In the genomic region with DNA sequence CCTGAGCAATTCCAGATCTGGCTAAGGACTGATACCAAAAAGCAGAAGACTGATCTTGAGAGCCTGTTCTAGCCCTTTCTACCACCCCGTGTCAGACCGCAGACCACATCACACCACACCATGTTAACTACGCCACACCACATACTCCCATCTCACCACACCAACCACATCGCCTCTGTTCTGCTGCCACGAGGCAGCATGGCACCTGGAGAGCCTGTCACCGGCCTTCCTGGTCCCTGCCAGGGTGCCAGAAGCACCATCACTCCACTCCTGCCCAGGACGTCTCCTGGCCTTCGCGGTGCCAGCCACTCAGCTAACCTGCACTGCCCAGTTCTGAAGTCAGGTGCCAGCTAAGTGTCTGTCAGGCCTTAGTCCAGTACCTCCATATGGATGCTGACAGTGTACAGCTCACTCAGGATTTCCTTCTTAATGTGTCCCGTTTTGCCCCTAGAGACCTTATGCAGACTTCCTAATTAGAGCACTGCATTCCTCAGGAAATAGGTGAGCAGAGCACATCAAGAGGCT, we compare ENCODE assay signal across 8 cellular contexts. TPM values are rescaled to one million over a fixed set of nuclear protein-coding genes. Genes with fewer than 3 reads are reported as not detected.
DNase-seq lines count a peak whose midpoint lies in the region; ATAC-seq, FAIRE-seq and TF ChIP-seq lines count a peak whose summit lies in the region.

No MANE protein-coding gene starts in this region.

- no peaks in the 10 kb centered on the region for H3K36me3 ChIP-seq in endothelial cell of umbilical vein (ENCODE audit: control insufficient read depth in 2 of 2, extremely low read depth in 1 of 2, insufficient read depth in 2 of 2, low read length in 2 of 2)

- H3K79me2 ChIP-seq in endothelial cell of umbilical vein (ENCODE audit: control insufficient read depth, insufficient read depth, low read length): no peaks in the 10 kb centered on the region

- no peak for FAIRE-seq in endothelial cell of umbilical vein (lab: Jason Lieb, UNC)

- H3K4me1 Mint-ChIP-seq in activated CD4-positive, alpha-beta T cell treated with anti-CD3 and anti-CD28 coated beads, Interleukin-2, amount 10 ng/mL, durations not matched to agents 24 days and 14 days: peaks cover 14% of the 10 kb centered on the region

- H3K27me3 Mint-ChIP-seq in activated CD4-positive, alpha-beta T cell treated with anti-CD3 and anti-CD28 coated beads, Interleukin-2, amount 10 ng/mL, durations not matched to agents 24 days and 14 days: peaks cover 8% of the 10 kb centered on the region

- H3K9me3 Mint-ChIP-seq in activated CD4-positive, alpha-beta T cell treated with anti-CD3 and anti-CD28 coated beads, Interleukin-2, amount 10 ng/mL, durations not matched to agents 24 days and 14 days: no peaks in the 10 kb centered on the region

- H3K9me3 ChIP-seq in endothelial cell of umbilical vein (replicated peaks; ENCODE audit: control insufficient read depth, insufficient read depth, low read length): no peaks in the 10 kb centered on the region

- peak overlapping the region; percentile 34 for H3K4me3 Mint-ChIP-seq in activated CD4-positive, alpha-beta T cell treated with anti-CD3 and anti-CD28 coated beads, Interleukin-2, amount 10 ng/mL, durations not matched to agents 24 days and 14 days

- intact Hi-C loops in activated CD4-positive, alpha-beta T cell treated with anti-CD3 and anti-CD28 coated beads, Interleukin-2, amount 10 ng/mL, durations not matched to agents 24 days and 14 days (cut with micrococcal nuclease): no loop called here
- intact Hi-C loops in endothelial cell of umbilical vein (cut with micrococcal nuclease): loop anchor here (1.0 to 2.0 kb wide), 5 partner anchors 16 to 54 kb away; no protein-coding TSS in a partner anchor

- peaks cover 26% of the 10 kb centered on the region for H3K36me3 Mint-ChIP-seq in activated CD4-positive, alpha-beta T cell treated with anti-CD3 and anti-CD28 coated beads, Interleukin-2, amount 10 ng/mL, durations not matched to agents 24 days and 14 days (ENCODE audit: low read depth)

- H3K27ac ChIP-seq in endothelial cell of umbilical vein (ENCODE audit: insufficient read depth, low read depth, low read length): peak overlapping the region; percentile 72

- peaks cover 27% of the 10 kb centered on the region for H3K4me1 ChIP-seq in endothelial cell of umbilical vein (ENCODE audit: control insufficient read depth, extremely low read depth, insufficient read depth, low read length)

- peak overlapping the region; percentile 46 for H3K4me2 ChIP-seq in endothelial cell of umbilical vein (ENCODE audit: insufficient read depth, low read length)

- peak; percentile 87 for DNase-seq in activated CD4-positive, alpha-beta T cell treated with anti-CD3 and anti-CD28 coated beads, Interleukin-2, amount 10 ng/mL, durations not matched to agents 24 days and 14 days
- DNase-seq in endothelial cell of umbilical vein (ENCODE audit: low read depth, low spot score) (no peak), SHP77 treated with DMSO at 0.1 percent for 48 hours (lab: John Stamatoyannopoulos, UW) (no peak), T1000 (lab: John Stamatoyannopoulos, UW) (no peak), NCI-H748 treated with DMSO at 0.1 percent for 48 hours (lab: John Stamatoyannopoulos, UW) (no peak), NCI-H774 (lab: John Stamatoyannopoulos, UW) (no peak)
- peak; percentile 46 for DNase-seq in stimulated activated CD8-positive, alpha-beta memory T cell treated with anti-CD3 and anti-CD28 coated beads, Interleukin-12 subunit alpha, Interleukin-12 subunit beta, amount 100 ng/mL, for 1 hour (ENCODE audit: low read depth)

- H3K27me3 ChIP-seq in endothelial cell of umbilical vein (ENCODE audit: control insufficient read depth in 2 of 2, insufficient read depth in 2 of 2, low read length in 2 of 2): no peaks in the 10 kb centered on the region

- TF ChIP-seq POLR2A in endothelial cell of umbilical vein (IDR thresholded peaks at IDR 0.05; ENCODE audit: low read depth, low read length): no peak

- TSS peak; percentile 35 for BruUV-seq in endothelial cell of umbilical vein (replicated peaks; lab: Mats Ljungman, UMichigan)

- CTCF ChIA-PET in endothelial cell of umbilical vein (lab: Charles Lee): interaction anchor here (1.0 to 3.0 kb wide), 6 partner anchors 8 to 114 kb away, joined by 4 to 9 read pairs (median 7); no protein-coding TSS in a partner anchor

- TF ChIP-seq CTCF in endothelial cell of umbilical vein (IDR thresholded peaks at IDR 0.05; ENCODE audit: extremely low read depth in 1 of 2, insufficient read depth in 1 of 2, low read depth in 1 of 2, low read length in 2 of 2): no peak

- H2AFZ ChIP-seq in endothelial cell of umbilical vein (ENCODE audit: low read depth, low read length): no peak overlapping the region

- POLR2A ChIA-PET in endothelial cell of umbilical vein (lab: Charles Lee): no interaction called here

- no peak overlapping the region for H3K4me3 ChIP-seq in endothelial cell of umbilical vein (replicated peaks in 1 of 3; ENCODE audit: insufficient read depth in 1 of 3, low read depth in 1 of 3, low read length in 3 of 3)

- peak overlapping the region; percentile 59 for H3K27ac Mint-ChIP-seq in activated CD4-positive, alpha-beta T cell treated with anti-CD3 and anti-CD28 coated beads, Interleukin-2, amount 10 ng/mL, durations not matched to agents 24 days and 14 days

- no peaks in the 10 kb centered on the region for H4K20me1 ChIP-seq in endothelial cell of umbilical vein (replicated peaks; ENCODE audit: control insufficient read depth, extremely low read depth, insufficient read depth, low read length)

- peak overlapping the region; percentile 17 for H3K9ac ChIP-seq in endothelial cell of umbilical vein (replicated peaks; ENCODE audit: extremely low read depth, insufficient read depth, low read length)

- ATAC-seq in GM21786 (IDR thresholded peaks at IDR 0.05; ENCODE audit: unreplicated experiment): peak; percentile 73

- dilution Hi-C loops in endothelial cell of umbilical vein (cut with MboI; ENCODE audit: extremely low pct_ligation_motif_present, low sequenced_read_pairs): no loop called here

- H3K9me1 ChIP-seq in endothelial cell of umbilical vein (replicated peaks; ENCODE audit: control insufficient read depth, extremely low read depth, insufficient read depth, low read length): no peaks in the 10 kb centered on the region

TF ChIP-seq in endothelial cell of umbilical vein, 7 proteins besides CTCF, POLR2A, EP300 and RAD21:
- TF ChIP-seq, protein P1, sequence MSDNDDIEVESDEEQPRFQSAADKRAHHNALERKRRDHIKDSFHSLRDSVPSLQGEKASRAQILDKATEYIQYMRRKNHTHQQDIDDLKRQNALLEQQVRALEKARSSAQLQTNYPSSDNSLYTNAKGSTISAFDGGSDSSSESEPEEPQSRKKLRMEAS (IDR thresholded peaks at IDR 0.05; ENCODE audit: insufficient read depth, insufficient read length): no peak
- no peak for TF ChIP-seq FOS (IDR thresholded peaks at IDR 0.05; ENCODE audit: borderline replicate concordance, insufficient read depth, low read length)
- TF ChIP-seq MYC (IDR thresholded peaks at IDR 0.05; ENCODE audit: low read depth, low read length): no peak

RNA-seq across cellular contexts. Expression of a gene that starts 37.2 kb away (rescaled TPM):
- 0.50 and 0.79 TPM in 2 replicates for total RNA-seq in activated CD4-positive, alpha-beta T cell treated with anti-CD3 and anti-CD28 coated beads, Interleukin-2, amount 10 ng/mL, durations not matched to agents 24 days and 14 days
- total RNA-seq in endothelial cell of umbilical vein: 237 and 267 TPM in 2 replicates
- 171 and 198 TPM in 2 replicates for polyA plus RNA-seq in endothelial cell of umbilical vein
- 110 and 135 TPM in 2 replicates for polyA plus RNA-seq in endothelial cell of umbilical vein (2011; cell fraction: cytosol; rRNA removed)
- polyA plus RNA-seq in endothelial cell of umbilical vein (2011; cell fraction: nucleus; rRNA removed): 257 and 307 TPM in 2 replicates
- polyA plus RNA-seq in endothelial cell of umbilical vein (2012): 194 and 202 TPM in 2 replicates
- polyA minus RNA-seq in endothelial cell of umbilical vein: 91.9 and 139 TPM in 2 replicates
- 24.9 TPM for polyA minus RNA-seq in endothelial cell of umbilical vein (2011; cell fraction: cytosol; rRNA and poly(A)+ RNA removed)
- polyA minus RNA-seq in endothelial cell of umbilical vein (2011; cell fraction: nucleus; rRNA and poly(A)+ RNA removed): 131 and 267 TPM in 2 replicates

Comparison
In these comparisons a context has a peak if more than half of its experiments do, and no peak if none do; other contexts are left out.
1. DNase-seq: peak in activated CD4-positive, alpha-beta T cell treated with anti-CD3 and anti-CD28 coated beads, Interleukin-2, amount 10 ng/mL, durations not matched to agents 24 days and 14 days (single experiment) and stimulated activated CD8-positive, alpha-beta memory T cell treated with anti-CD3 and anti-CD28 coated beads, Interleukin-12 subunit alpha, Interleukin-12 subunit beta, amount 100 ng/mL, for 1 hour (single experiment); none in endothelial cell of umbilical vein (single experiment), SHP77 treated with DMSO at 0.1 percent for 48 hours (single experiment), T1000 (single experiment), NCI-H748 treated with DMSO at 0.1 percent for 48 hours (single experiment) and NCI-H774 (single experiment).
2. RNA of a gene that starts 37.2 kb away (total RNA-seq): 237 to 267 TPM in endothelial cell of umbilical vein; 0.50 to 0.79 TPM in activated CD4-positive, alpha-beta T cell treated with anti-CD3 and anti-CD28 coated beads, Interleukin-2, amount 10 ng/mL, durations not matched to agents 24 days and 14 days; every median in the first group is over 100 times any median in the second.